Comparison of ENCODE assay signal across 8 cellular contexts in the genomic region with DNA sequence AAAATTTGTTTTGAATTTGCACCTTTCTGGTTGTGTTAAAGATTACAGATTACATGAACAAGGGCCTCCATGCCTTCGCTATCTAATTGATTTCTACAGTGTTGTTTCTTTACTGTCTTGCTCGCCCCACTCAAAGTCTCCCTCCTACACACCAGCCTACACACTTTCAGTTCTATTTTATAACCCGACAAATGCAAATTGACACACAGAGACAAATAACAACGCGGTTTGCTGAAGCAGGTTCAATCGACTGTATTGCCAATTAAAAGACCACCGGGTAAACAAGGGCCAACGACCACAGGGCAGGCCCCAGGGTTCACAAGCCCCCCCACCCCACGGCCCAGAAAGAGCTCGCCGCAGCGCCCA. TPM values are rescaled to one million over a fixed set of nuclear protein-coding genes. Genes with fewer than 3 reads are reported as not detected.
A peak's percentile ranks its signal among the peaks of the same experiment; 100 is the strongest.
DNase-seq lines count a peak whose midpoint lies in the region; ATAC-seq, FAIRE-seq and TF ChIP-seq lines count a peak whose summit lies in the region.

No MANE protein-coding gene starts in this region.

- H3K9ac ChIP-seq in HUES6 (ENCODE audit: low read length) (peak overlapping the region; percentile 92), mucosa of rectum (ENCODE audit: low read depth in 1 of 2, low read length in 2 of 2) (peak overlapping the region; percentile 83 to 98)

- H3K27ac ChIP-seq in HUES6 (ENCODE audit: low read depth, low read length) (peak overlapping the region; percentile 95), mucosa of rectum (ENCODE audit: low read depth in 2 of 2, low read length in 2 of 2) (peak overlapping the region; percentile 96)

- H3K4me3 ChIP-seq in HUES6 (ENCODE audit: low read depth, low read length) (peak overlapping the region; percentile 93), bronchial epithelial cell (ENCODE audit: low read depth, low read length) (peak overlapping the region; percentile 58), mucosa of rectum (ENCODE audit: low read length in 2 of 2) (peak overlapping the region; percentile 89 to 97)

- H3K4me1 ChIP-seq in HUES6 (ENCODE audit: control insufficient read depth, insufficient read depth, low read length): peaks cover 38% of the 10 kb centered on the region
- peaks cover 28 to 41% of the 10 kb centered on the region in 2 donors for H3K4me1 ChIP-seq in mucosa of rectum (ENCODE audit: control insufficient read depth in 2 of 2, insufficient read depth in 2 of 2, low read length in 2 of 2)

- no peak for DNase-seq in bronchial epithelial cell (ENCODE audit: low read depth)
- DNase-seq in D341Med (ENCODE audit: low spot score): no peak
- no peak for DNase-seq in NCI-H1092 treated with DMSO at 0.1 percent for 48 hours (lab: John Stamatoyannopoulos, UW)
- no peak for DNase-seq in activated effector memory CD4-positive, alpha-beta T cell treated with anti-CD3 and anti-CD28 coated beads, Interleukin-2, amount 50 U/mL, for 16 hours

- H3K36me3 ChIP-seq in HUES6 (ENCODE audit: control insufficient read depth, insufficient read depth, low read length): peaks cover 10% of the 10 kb centered on the region; the same call in 1 of the 2 replicates
- H3K36me3 ChIP-seq in bronchial epithelial cell (ENCODE audit: control insufficient read depth, insufficient read depth, low read length): peaks cover 1% of the 10 kb centered on the region
- H3K36me3 ChIP-seq in mucosa of rectum (ENCODE audit: control insufficient read depth in 2 of 2, insufficient read depth in 2 of 2, low read length in 2 of 2): no peaks in the 10 kb centered on the region

- TF ChIP-seq CTCF in bronchial epithelial cell (IDR thresholded peaks at IDR 0.05; ENCODE audit: insufficient read depth, low read length, severe bottlenecking): no peak

- peak; percentile 8 for ATAC-seq in GM18502 (IDR thresholded peaks at IDR 0.05; ENCODE audit: poor library complexity, unreplicated experiment)
- ATAC-seq in GM19395 (IDR thresholded peaks at IDR 0.05; ENCODE audit: unreplicated experiment): no peak

- no peak for FAIRE-seq in bronchial epithelial cell (lab: Jason Lieb, UNC)

- H3K9me3 ChIP-seq in HUES6 (ENCODE audit: control insufficient read depth, insufficient read depth, low read depth, low read length): no peaks in the 10 kb centered on the region
- no peaks in the 10 kb centered on the region for H3K9me3 ChIP-seq in mucosa of rectum (ENCODE audit: control insufficient read depth in 2 of 2, low read length in 2 of 2)

- H3K27me3 ChIP-seq in HUES6 (ENCODE audit: control insufficient read depth, insufficient read depth, low read length): no peaks in the 10 kb centered on the region
- no peaks in the 10 kb centered on the region for H3K27me3 ChIP-seq in bronchial epithelial cell (ENCODE audit: control insufficient read depth, insufficient read depth, low read length)
- H3K27me3 ChIP-seq in mucosa of rectum (ENCODE audit: control insufficient read depth in 2 of 2, insufficient read depth in 2 of 2, low read length in 2 of 2): no peaks in the 10 kb centered on the region

RNA-seq across cellular contexts. Expression of gene STARD7, which starts 0.9 kb away (rescaled TPM):
- total RNA-seq in bronchial epithelial cell: 73.2 and 93.7 TPM in 2 replicates

RNA-seq across cellular contexts. Expression of gene TMEM127, which starts 58.0 kb away (rescaled TPM):
- total RNA-seq in bronchial epithelial cell: 12.1 and 17.3 TPM in 2 replicates

RNA-seq across cellular contexts. Expression of gene CIAO1, which starts 58.3 kb away (rescaled TPM):
- 58.0 and 94.0 TPM in 2 replicates for total RNA-seq in bronchial epithelial cell
